Comparison of ENCODE assay signal across 19 cellular contexts in genomic region chr15:41927516-41927915, GRCh38. TPM values are rescaled to one million over a fixed set of nuclear protein-coding genes. Genes with fewer than 3 reads are reported as not detected.
DNase-seq lines count a peak whose midpoint lies in the region; ATAC-seq, FAIRE-seq and TF ChIP-seq lines count a peak whose summit lies in the region.
"Had no signal": no experiment of that assay in that cellular context is flagged by ENCODE, and none has a peak within 500 bp of the region (broad histone marks: within the 10 kb centered on the region; RNA-seq: fewer than 3 reads in every experiment).

No MANE protein-coding gene starts in this region.

- CTCF ChIA-PET in OCI-LY7 (lab: Charles Lee; ENCODE audit: unreplicated experiment): no interaction called here

- peaks cover 3 to 7% of the 10 kb centered on the region in 2 donors for H3K9me3 Mint-ChIP-seq in stimulated activated naive B cell treated with anti-CD40 and anti-IgM and Interleukin-4, amounts not matched to agents 10 μg/mL and 1 μg/mL and 100 μg/mL, for 72 hours
- no peaks in the 10 kb centered on the region for H3K9me3 Mint-ChIP-seq in glutamatergic neuron (ENCODE audit: unreplicated experiment)
- H3K9me3 Mint-ChIP-seq: activated naive CD8-positive, alpha-beta T cell treated with anti-CD3 and anti-CD28 coated beads for 36 hours; naive thymus-derived CD8-positive, alpha-beta T cell had no signal

- ATAC-seq in stimulated activated naive B cell treated with anti-CD40 and anti-IgM and Interleukin-4, amounts not matched to agents 10 μg/mL and 1 μg/mL and 100 μg/mL, for 72 hours (replicated peaks): peak; percentile 42 to 44
- ATAC-seq in HG02970 (IDR thresholded peaks at IDR 0.05; ENCODE audit: low FRiP score, unreplicated experiment) (no peak), GM19395 (IDR thresholded peaks at IDR 0.05; ENCODE audit: unreplicated experiment) (no peak)

- peaks cover 48 to 49% of the 10 kb centered on the region in 2 donors for H3K36me3 Mint-ChIP-seq in stimulated activated naive B cell treated with anti-CD40 and anti-IgM and Interleukin-4, amounts not matched to agents 10 μg/mL and 1 μg/mL and 100 μg/mL, for 72 hours
- no peaks in the 10 kb centered on the region for H3K36me3 Mint-ChIP-seq in glutamatergic neuron (ENCODE audit: unreplicated experiment)

- TF ChIP-seq CTCF in OCI-LY7 (conservative IDR thresholded peaks at IDR 0.05; ENCODE audit: low read length) (no peak), hepatocyte (IDR thresholded peaks at IDR 0.05; ENCODE audit: poor library complexity) (no peak), glutamatergic neuron (IDR thresholded peaks at IDR 0.05; ENCODE audit: partially characterized antibody, unreplicated experiment) (no peak)

- H3K9me2 ChIP-seq in OCI-LY7 (ENCODE audit: insufficient read depth, low read length): no peaks in the 10 kb centered on the region
- no peaks in the 10 kb centered on the region for H3K9me2 ChIP-seq in hepatocyte (replicated peaks; ENCODE audit: insufficient read depth)

- H3K36me3 ChIP-seq in OCI-LY7 (ENCODE audit: insufficient read depth, low read length): peaks cover 11% of the 10 kb centered on the region; the same call in 1 of the 2 replicates
- no peaks in the 10 kb centered on the region for H3K36me3 ChIP-seq in hepatocyte (replicated peaks; ENCODE audit: insufficient read depth, low read depth)
- H3K36me3 ChIP-seq: cardiac muscle cell had no signal

- BruUV-seq in OCI-LY7 (replicated peaks; lab: Mats Ljungman, UMichigan): no TSS peak

- peak overlapping the region; percentile 4 for H3K4me3 ChIP-seq in OCI-LY7 (ENCODE audit: low read depth, low read length, poor library complexity, severe bottlenecking)
- no peak overlapping the region for H3K4me3 ChIP-seq in hepatocyte
- H3K4me3 ChIP-seq: cardiac muscle cell had no signal

- no peak for DNase-seq in GM12892 (ENCODE audit: insufficient read length)
- peak; percentile 42 for DNase-seq in OCI-LY7 (ENCODE audit: low spot score)
- no peak for DNase-seq in hepatocyte (ENCODE audit: low spot score)
- DNase-seq in stimulated activated naive B cell treated with anti-CD40 and anti-IgM and Interleukin-4, amounts not matched to agents 10 μg/mL and 1 μg/mL and 100 μg/mL, for 72 hours: no peak
- DNase-seq in glutamatergic neuron: no peak
- DNase-seq: activated CD4-positive, alpha-beta T cell treated with anti-CD3 and anti-CD28 coated beads for 1 hour; activated naive CD8-positive, alpha-beta T cell treated with anti-CD3 and anti-CD28 coated beads for 36 hours; C1 segment of cervical spinal cord; effector CD4-positive, alpha-beta T cell; MV-4-11; naive thymus-derived CD8-positive, alpha-beta T cell; NCI-H69; posterior cingulate gyrus; T-helper 2 cell had no signal

- H3K79me2 ChIP-seq in OCI-LY7 (ENCODE audit: insufficient read depth, low read depth, low read length) (no peaks in the 10 kb centered on the region), hepatocyte (peaks cover 27% of the 10 kb centered on the region)

- WGBS in hepatocyte (ENCODE audit: low lambda C conversion rate, missing lambda C conversion rate): 62% methylated on average over 3 of the region's 3 CpGs

- H2AFZ ChIP-seq in OCI-LY7 (ENCODE audit: low read length): peak overlapping the region; percentile 20; the same call in 1 of the 2 replicates
- no peak overlapping the region for H2AFZ ChIP-seq in hepatocyte

- FAIRE-seq in GM12892 (lab: Jason Lieb, UNC): peak; percentile 40
- FAIRE-seq: H54 had no signal

- TF ChIP-seq POLR2A in GM12892 (IDR thresholded peaks at IDR 0.05; ENCODE audit: low read depth, low read length): no peak

- peak overlapping the region; percentile 59 for H3K27ac ChIP-seq in OCI-LY7 (ENCODE audit: low read depth, low read length, poor library complexity, severe bottlenecking)
- H3K27ac ChIP-seq in hepatocyte: peak overlapping the region; percentile 82
- H3K27ac ChIP-seq: cardiac muscle cell, RWPE1 had no signal

- intact Hi-C loops in OCI-LY7 (cut with micrococcal nuclease; ENCODE audit: unreplicated experiment): loop anchor here (5.0 kb wide), 1 partner anchor 45 kb away; the partner anchor contains the start of gene EHD4

- no peaks in the 10 kb centered on the region for H3K27me3 Mint-ChIP-seq in stimulated activated naive B cell treated with anti-CD40 and anti-IgM and Interleukin-4, amounts not matched to agents 10 μg/mL and 1 μg/mL and 100 μg/mL, for 72 hours
- no peaks in the 10 kb centered on the region for H3K27me3 Mint-ChIP-seq in glutamatergic neuron (ENCODE audit: unreplicated experiment)
- H3K27me3 Mint-ChIP-seq: activated naive CD8-positive, alpha-beta T cell treated with anti-CD3 and anti-CD28 coated beads for 36 hours; naive thymus-derived CD8-positive, alpha-beta T cell had no signal

- H3K9me3 ChIP-seq in OCI-LY7 (ENCODE audit: low read length): no peaks in the 10 kb centered on the region
- H3K9me3 ChIP-seq in hepatocyte (ENCODE audit: low read depth): no peaks in the 10 kb centered on the region

- H4K20me1 ChIP-seq in OCI-LY7 (ENCODE audit: insufficient read depth, low read length): no peaks in the 10 kb centered on the region
- no peaks in the 10 kb centered on the region for H4K20me1 ChIP-seq in hepatocyte (ENCODE audit: insufficient read depth, poor library complexity, severe bottlenecking)

- peaks cover 56 to 89% of the 10 kb centered on the region in 2 donors for H3K4me1 Mint-ChIP-seq in stimulated activated naive B cell treated with anti-CD40 and anti-IgM and Interleukin-4, amounts not matched to agents 10 μg/mL and 1 μg/mL and 100 μg/mL, for 72 hours
- H3K4me1 Mint-ChIP-seq in glutamatergic neuron (ENCODE audit: low read depth, unreplicated experiment): peaks cover 9% of the 10 kb centered on the region

- H3K4me3 Mint-ChIP-seq in stimulated activated naive B cell treated with anti-CD40 and anti-IgM and Interleukin-4, amounts not matched to agents 10 μg/mL and 1 μg/mL and 100 μg/mL, for 72 hours: peak overlapping the region; percentile 55 to 63
- no peak overlapping the region for H3K4me3 Mint-ChIP-seq in glutamatergic neuron (ENCODE audit: unreplicated experiment)
- H3K4me3 Mint-ChIP-seq: activated naive CD8-positive, alpha-beta T cell treated with anti-CD3 and anti-CD28 coated beads for 36 hours had no signal

- H3K4me1 ChIP-seq in OCI-LY7 (ENCODE audit: insufficient read depth, low read length, poor library complexity, severe bottlenecking) (peaks cover 43% of the 10 kb centered on the region), hepatocyte (ENCODE audit: insufficient read depth) (peaks cover 65% of the 10 kb centered on the region)

- H3K27ac Mint-ChIP-seq in stimulated activated naive B cell treated with anti-CD40 and anti-IgM and Interleukin-4, amounts not matched to agents 10 μg/mL and 1 μg/mL and 100 μg/mL, for 72 hours: peak overlapping the region; percentile 37
- no peak overlapping the region for H3K27ac Mint-ChIP-seq in glutamatergic neuron (ENCODE audit: unreplicated experiment)
- H3K27ac Mint-ChIP-seq: activated naive CD8-positive, alpha-beta T cell treated with anti-CD3 and anti-CD28 coated beads for 36 hours had no signal

- no peaks in the 10 kb centered on the region for H3K27me3 ChIP-seq in hepatocyte
- H3K27me3 ChIP-seq: cardiac muscle cell had no signal

- H3K4me2 ChIP-seq in OCI-LY7 (ENCODE audit: low read length): peak overlapping the region; percentile 53
- H3K4me2 ChIP-seq in hepatocyte: peak overlapping the region; percentile 1

- POLR2A ChIA-PET in OCI-LY7 (lab: Charles Lee): interaction anchor here (0.6 to 1.0 kb wide), 2 partner anchors 43 to 308 kb away, joined by 3 read pairs; no protein-coding TSS in a partner anchor

RNA-seq across cellular contexts. Expression of gene SPTBN5, which starts 33.7 kb away (rescaled TPM):
- 0.04 TPM for polyA plus RNA-seq in GM12892 (2012; ENCODE audit: missing spikeins)
- total RNA-seq in OCI-LY7 (2014; rRNA removed; shearing (Covaris generic)): 0.03 TPM in 2 replicates
- total RNA-seq in OCI-LY7 (2022): 0.04 and 0.17 TPM in 2 replicates
- total RNA-seq in hepatocyte: 1.7 and 2.0 TPM in 2 replicates
- polyA plus RNA-seq in hepatocyte: 1.9 and 2.6 TPM in 2 replicates
- total RNA-seq in glutamatergic neuron (ENCODE audit: unreplicated experiment): 0.32 TPM

RNA-seq across cellular contexts. Expression of gene EHD4, which starts 44.8 kb away (rescaled TPM):
- polyA plus RNA-seq in GM12892 (2012; ENCODE audit: missing spikeins): 19.9 TPM
- 13.5 and 14.2 TPM in 2 replicates for total RNA-seq in OCI-LY7 (2014; rRNA removed; shearing (Covaris generic))
- total RNA-seq in OCI-LY7 (2022) (19.4 and 20.7 TPM in 2 replicates), hepatocyte (26.4 and 27.3 TPM in 2 replicates), glutamatergic neuron (ENCODE audit: unreplicated experiment) (4.0 TPM)
- polyA plus RNA-seq in hepatocyte: 30.9 and 34.7 TPM in 2 replicates

Comparison
In these comparisons a context has a peak if more than half of its experiments do, and no peak if none do; other contexts are left out.
1. ATAC-seq: peak in stimulated activated naive B cell treated with anti-CD40 and anti-IgM and Interleukin-4, amounts not matched to agents 10 μg/mL and 1 μg/mL and 100 μg/mL, for 72 hours (2 of 2); none in HG02970 (single experiment) and GM19395 (single experiment).